In genomic region chr19:16370671-16371391, GRCh38 we compare ENCODE assay signal across 11 cellular contexts. TPM values are rescaled to one million over a fixed set of nuclear protein-coding genes. Genes with fewer than 3 reads are reported as not detected.
DNase-seq lines count a peak whose midpoint lies in the region; ATAC-seq and TF ChIP-seq lines count a peak whose summit lies in the region.
"Had no signal": no experiment of that assay in that cellular context is flagged by ENCODE, and none has a peak within 500 bp of the region (broad histone marks: within the 10 kb centered on the region; RNA-seq: fewer than 3 reads in every experiment).

No MANE protein-coding gene starts in this region.

- H3K4me3 ChIP-seq in OCI-LY3 (ENCODE audit: low read length): no peak overlapping the region
- H3K4me3 ChIP-seq in esophagus squamous epithelium: no peak overlapping the region
- H3K4me3 ChIP-seq in tibial nerve: no peak overlapping the region
- no peak overlapping the region for H3K4me3 ChIP-seq in sigmoid colon

- H3K27me3 ChIP-seq in OCI-LY3 (ENCODE audit: low read depth, low read length) (peaks cover 57% of the 10 kb centered on the region), esophagus squamous epithelium (peaks cover 0 to 3% (median 0%) of the 10 kb centered on the region in 4 donors), tibial nerve (no peaks in the 10 kb centered on the region), sigmoid colon (no peaks in the 10 kb centered on the region)

- no peak overlapping the region for H2AFZ ChIP-seq in OCI-LY3 (ENCODE audit: low read depth, low read length)

- H3K27me3 Mint-ChIP-seq in activated naive CD4-positive, alpha-beta T cell treated with anti-CD3 and anti-CD28 coated beads, Interleukin-2, amount 10 ng/mL, durations not matched to agents 7 days and 5 days: no peaks in the 10 kb centered on the region

- peak; percentile 61 for DNase-seq in activated naive CD4-positive, alpha-beta T cell treated with anti-CD3 and anti-CD28 coated beads, Interleukin-2, amount 10 ng/mL, durations not matched to agents 7 days and 5 days
- no peak for DNase-seq in activated naive CD4-positive, alpha-beta T cell treated with anti-CD3 and anti-CD28 coated beads, Interleukin-2, amount 50 U/mL, for 16 hours
- DNase-seq in esophagus squamous epithelium (lab: John Stamatoyannopoulos, UW) (no peak), tibial nerve (ENCODE audit: low spot score in 2 of 2) (no peak), sigmoid colon (no peak), Ammon's horn (ENCODE audit: low spot score) (no peak)
- DNase-seq: NCI-H2081, SHP77 had no signal

- H3K9me3 Mint-ChIP-seq in activated naive CD4-positive, alpha-beta T cell treated with anti-CD3 and anti-CD28 coated beads, Interleukin-2, amount 10 ng/mL, durations not matched to agents 7 days and 5 days: no peaks in the 10 kb centered on the region

- ATAC-seq in GM19395 (IDR thresholded peaks at IDR 0.05; ENCODE audit: unreplicated experiment): no peak

- no peak overlapping the region for H3K4me3 Mint-ChIP-seq in activated naive CD4-positive, alpha-beta T cell treated with anti-CD3 and anti-CD28 coated beads, Interleukin-2, amount 10 ng/mL, durations not matched to agents 7 days and 5 days

- TF ChIP-seq POLR2A in esophagus squamous epithelium (IDR thresholded peaks at IDR 0.05) (no peak), tibial nerve (IDR thresholded peaks at IDR 0.05) (no peak), sigmoid colon (IDR thresholded peaks at IDR 0.05) (no peak)

- peaks cover 96% of the 10 kb centered on the region for H4K20me1 ChIP-seq in OCI-LY3 (ENCODE audit: insufficient read depth, low read length)

- WGBS in esophagus squamous epithelium, 2 donors: 56 to 73% methylated on average over 7 to 8 of the region's 15 CpGs
- 66 to 68% methylated on average over 13 to 14 of the region's 15 CpGs for WGBS in tibial nerve, 2 donors
- 50 to 55% methylated on average over 15 of the region's 15 CpGs for WGBS in sigmoid colon, 2 donors

- H3K27ac Mint-ChIP-seq in activated naive CD4-positive, alpha-beta T cell treated with anti-CD3 and anti-CD28 coated beads, Interleukin-2, amount 10 ng/mL, durations not matched to agents 7 days and 5 days: no peak overlapping the region

- H3K4me2 ChIP-seq in OCI-LY3 (ENCODE audit: low read length): peak overlapping the region; percentile 37

- TF ChIP-seq CTCF in OCI-LY3 (IDR thresholded peaks at IDR 0.05; ENCODE audit: low read depth, low read length) (no peak), esophagus squamous epithelium (IDR thresholded peaks at IDR 0.05) (no peak), tibial nerve (IDR thresholded peaks at IDR 0.05) (no peak), sigmoid colon (IDR thresholded peaks at IDR 0.05) (no peak)

- peaks cover 58% of the 10 kb centered on the region for H3K4me1 ChIP-seq in OCI-LY3 (ENCODE audit: low read length)
- peaks cover 9 to 60% (median 36%) of the 10 kb centered on the region in 3 donors for H3K4me1 ChIP-seq in esophagus squamous epithelium
- peaks cover 0 to 71% (median 49%) of the 10 kb centered on the region in 4 donors for H3K4me1 ChIP-seq in tibial nerve
- peaks cover 0 to 24% (median 8%) of the 10 kb centered on the region in 4 donors for H3K4me1 ChIP-seq in sigmoid colon

- intact Hi-C loops in esophagus squamous epithelium (cut with DNase I) (no loop called here), sigmoid colon (cut with DNase I) (no loop called here)

- H3K36me3 Mint-ChIP-seq in activated naive CD4-positive, alpha-beta T cell treated with anti-CD3 and anti-CD28 coated beads, Interleukin-2, amount 10 ng/mL, durations not matched to agents 7 days and 5 days: peaks cover 36% of the 10 kb centered on the region

- no peak for TF ChIP-seq EP300 in tibial nerve (IDR thresholded peaks at IDR 0.05)
- no peak for TF ChIP-seq EP300 in sigmoid colon (IDR thresholded peaks at IDR 0.05)

- H3K27ac ChIP-seq in OCI-LY3 (ENCODE audit: low read length): no peak overlapping the region
- peak overlapping the region in 3 of 4 donors; percentile 14 to 79 (median 62) for H3K27ac ChIP-seq in esophagus squamous epithelium
- H3K27ac ChIP-seq in tibial nerve: peak overlapping the region in 3 of 4 donors; percentile 38 to 85 (median 69)
- peak overlapping the region in 1 of 4 donors; percentile 28 for H3K27ac ChIP-seq in sigmoid colon

- H3K9ac ChIP-seq in OCI-LY3 (ENCODE audit: low read length): no peak overlapping the region

- no peaks in the 10 kb centered on the region for H3K9me3 ChIP-seq in OCI-LY3 (ENCODE audit: insufficient read depth, low read length)
- no peaks in the 10 kb centered on the region for H3K9me3 ChIP-seq in esophagus squamous epithelium
- no peaks in the 10 kb centered on the region for H3K9me3 ChIP-seq in tibial nerve
- no peaks in the 10 kb centered on the region for H3K9me3 ChIP-seq in sigmoid colon

- H3K79me2 ChIP-seq in OCI-LY3 (ENCODE audit: low read length): no peaks in the 10 kb centered on the region; the same call in 1 of the 2 replicates

- H3K36me3 ChIP-seq in OCI-LY3 (replicated peaks; ENCODE audit: low read depth, low read length) (peaks cover 25% of the 10 kb centered on the region), esophagus squamous epithelium (peaks cover 0 to 55% (median 0%) of the 10 kb centered on the region in 3 donors), tibial nerve (peaks cover 0 to 30% (median 0%) of the 10 kb centered on the region in 3 donors), sigmoid colon (peaks cover 0 to 21% (median 10%) of the 10 kb centered on the region in 4 donors)

- peaks cover 14% of the 10 kb centered on the region for H3K4me1 Mint-ChIP-seq in activated naive CD4-positive, alpha-beta T cell treated with anti-CD3 and anti-CD28 coated beads, Interleukin-2, amount 10 ng/mL, durations not matched to agents 7 days and 5 days

- CTCF ChIA-PET in activated naive CD4-positive, alpha-beta T cell treated with anti-CD3 and anti-CD28 coated beads, Interleukin-2, amount 10 ng/mL, durations not matched to agents 7 days and 5 days (lab: Charles Lee): interaction anchor here (0.7 to 4.4 kb wide), 6 partner anchors 11 to 125 kb away, joined by 3 to 37 read pairs (median 7); no protein-coding TSS in a partner anchor

RNA-seq across cellular contexts. Expression of gene KLF2, which starts 46.2 kb away (rescaled TPM):
- total RNA-seq in esophagus squamous epithelium (10 to 100 TPM in 1 of 4 donors, 1 to 10 TPM in 3; 4.2 to 11.4 (median 8.0) TPM), tibial nerve (100 to 1,000 TPM; 115 to 236 (median 167) TPM), sigmoid colon (10 to 100 TPM; 17.1 to 49.3 (median 28.3) TPM)
- polyA plus RNA-seq in sigmoid colon: 10 to 100 TPM in 1 of 3 donors, 1 to 10 TPM in 2; 2.8 to 25.9 (median 3.6) TPM
- polyA plus RNA-seq: keratinocyte had no signal
